ENCODE assay signal across 13 cellular contexts in genomic region chr14:90627478-90627877, GRCh38.
DNase-seq lines count a peak whose midpoint lies in the region; ATAC-seq and TF ChIP-seq lines count a peak whose summit lies in the region.
"Had no signal": no experiment of that assay in that cellular context is flagged by ENCODE, and none has a peak within 500 bp of the region (broad histone marks: within the 10 kb centered on the region; RNA-seq: fewer than 3 reads in every experiment).

No MANE protein-coding gene starts in this region.

- TF ChIP-seq CTCF in chondrocyte (IDR thresholded peaks at IDR 0.05) = no peak
- no peak for TF ChIP-seq CTCF in transverse colon (IDR thresholded peaks at IDR 0.05)

- peak overlapping the region; percentile 12 for H3K27ac ChIP-seq in muscle layer of duodenum (ENCODE audit: low read length)
- peak overlapping the region in 3 of 4 donors; percentile 47 to 71 (median 59) for H3K27ac ChIP-seq in transverse colon
- H3K27ac ChIP-seq: SK-N-MC had no signal

- in situ Hi-C loops in transverse colon (cut with MboI; ENCODE audit: low pct_ligation_motif_present in 1 of 4, low pct_unique_long_range_greater_than_20kb in 1 of 4, low sequenced_read_pairs in 3 of 4) = no loop called here

- peak; percentile 60 for ATAC-seq in Right ventricle myocardium inferior
- ATAC-seq in left colon = no peak

- H3K9me3 ChIP-seq in muscle layer of duodenum (ENCODE audit: control insufficient read depth in 1 of 2, low read length in 2 of 2) (no peaks in the 10 kb centered on the region), transverse colon (no peaks in the 10 kb centered on the region)
- H3K9me3 ChIP-seq: Caco-2 had no signal

- peak overlapping the region; percentile 13 for H3K4me3 Mint-ChIP-seq in chondrocyte (ENCODE audit: unreplicated experiment)

- no peak for TF ChIP-seq POLR2A in transverse colon (IDR thresholded peaks at IDR 0.05)

- H3K4me1 ChIP-seq in muscle layer of duodenum (ENCODE audit: control insufficient read depth in 1 of 2, insufficient read depth in 2 of 2, low read length in 2 of 2) = peaks cover 4 to 41% of the 10 kb centered on the region in 2 donors
- peaks cover 0 to 14% (median 10%) of the 10 kb centered on the region in 4 donors for H3K4me1 ChIP-seq in transverse colon

- TF ChIP-seq EP300 in transverse colon (IDR thresholded peaks at IDR 0.05; ENCODE audit: low read depth) = no peak

- DNase-seq in Right ventricle myocardium inferior (ENCODE audit: missing footprints) = no peak
- no peak for DNase-seq in cardiac septum (ENCODE audit: low spot score)
- no peak for DNase-seq in chondrocyte (ENCODE audit: low spot score)
- no peak for DNase-seq in transverse colon
- DNase-seq in activated effector memory CD4-positive, alpha-beta T cell treated with Interleukin-2 at 50 U/mL for 16 hours = no peak
- no peak for DNase-seq in effector CD4-positive, alpha-beta T cell
- no peak for DNase-seq in left colon
- DNase-seq: activated CD4-positive, alpha-beta T cell treated with anti-CD3 and anti-CD28 coated beads, Interleukin-2, amount 50 U/mL, for 4 hours; Caco-2; mesendoderm; NCI-H2081 treated with DMSO at 0.1 percent for 48 hours had no signal

- WGBS in transverse colon (ENCODE audit: low coverage in 1 of 2), 2 donors = 84% methylated on average over 9 of the region's 9 CpGs; no CpG with 5 or more reads in 1 of the 2 donors

- H3K27me3 Mint-ChIP-seq in chondrocyte (ENCODE audit: low read depth) = no peaks in the 10 kb centered on the region

- no peaks in the 10 kb centered on the region for H3K9me3 Mint-ChIP-seq in chondrocyte (ENCODE audit: low read depth)

- intact Hi-C loops in Right ventricle myocardium inferior (cut with DNase I) = loop anchor here (5.0 kb wide), 1 partner anchor 70 kb away; no protein-coding TSS in a partner anchor
- intact Hi-C loops in cardiac septum (cut with DNase I) = no loop called here
- intact Hi-C loops in transverse colon (cut with DNase I; ENCODE audit: low total_unique reads) = no loop called here
- intact Hi-C loops in left colon (cut with DNase I, micrococcal nuclease) = no loop called here

- H3K27me3 ChIP-seq in muscle layer of duodenum (ENCODE audit: low read depth, low read length) (no peaks in the 10 kb centered on the region), transverse colon (no peaks in the 10 kb centered on the region)

- no peak overlapping the region for H3K27ac Mint-ChIP-seq in chondrocyte (ENCODE audit: unreplicated experiment)

- H3K4me1 Mint-ChIP-seq in chondrocyte (ENCODE audit: low read depth) = peaks cover 59% of the 10 kb centered on the region

- no peaks in the 10 kb centered on the region for H3K36me3 ChIP-seq in muscle layer of duodenum (ENCODE audit: control insufficient read depth in 1 of 2, insufficient read depth in 2 of 2, low read length in 2 of 2)
- H3K36me3 ChIP-seq in transverse colon = no peaks in the 10 kb centered on the region

- H3K4me3 ChIP-seq in muscle layer of duodenum (ENCODE audit: low read depth in 1 of 2, low read length in 2 of 2) (no peak overlapping the region), transverse colon (no peak overlapping the region)
- H3K4me3 ChIP-seq: SK-N-MC had no signal

- peaks cover 1% of the 10 kb centered on the region for H3K36me3 Mint-ChIP-seq in chondrocyte (ENCODE audit: low read depth)
